ENCODE assay signal across 9 cellular contexts in genomic region chr22:37242395-37242918, GRCh38. TPM values are rescaled to one million over a fixed set of nuclear protein-coding genes. Genes with fewer than 3 reads are reported as not detected.
DNase-seq lines count a peak whose midpoint lies in the region; ATAC-seq, FAIRE-seq and TF ChIP-seq lines count a peak whose summit lies in the region.
"Had no signal": no experiment of that assay in that cellular context is flagged by ENCODE, and none has a peak within 500 bp of the region (broad histone marks: within the 10 kb centered on the region; RNA-seq: fewer than 3 reads in every experiment).

No MANE protein-coding gene starts in this region.

- no peak overlapping the region for H3K4me3 ChIP-seq in hepatocyte
- H3K4me3 ChIP-seq: tibial artery had no signal

- no peaks in the 10 kb centered on the region for H3K9me2 ChIP-seq in hepatocyte (replicated peaks; ENCODE audit: insufficient read depth)

- H3K4me1 ChIP-seq in hepatocyte (ENCODE audit: insufficient read depth), result peaks cover 3% of the 10 kb centered on the region
- H3K4me1 ChIP-seq: tibial artery had no signal

- H3K9me3 ChIP-seq in hepatocyte (ENCODE audit: low read depth), result no peaks in the 10 kb centered on the region
- H3K9me3 ChIP-seq: tibial artery had no signal

- no peaks in the 10 kb centered on the region for H4K20me1 ChIP-seq in hepatocyte (ENCODE audit: insufficient read depth, poor library complexity, severe bottlenecking)

- TF ChIP-seq CTCF in hepatocyte (IDR thresholded peaks at IDR 0.05; ENCODE audit: poor library complexity), result no peak

- no peaks in the 10 kb centered on the region for H3K79me2 ChIP-seq in hepatocyte

- H3K36me3 ChIP-seq in hepatocyte (replicated peaks; ENCODE audit: insufficient read depth, low read depth), result no peaks in the 10 kb centered on the region
- H3K36me3 ChIP-seq: tibial artery had no signal

- ATAC-seq in GM18520 (IDR thresholded peaks at IDR 0.05; ENCODE audit: unreplicated experiment), result peak; percentile 57
- peak; percentile 64 for ATAC-seq in HG03045 (IDR thresholded peaks at IDR 0.05; ENCODE audit: unreplicated experiment)

- no peak for FAIRE-seq in HTR-8/SVneo (lab: Jason Lieb, UNC)

- no peak overlapping the region for H3K27ac ChIP-seq in hepatocyte
- H3K27ac ChIP-seq: tibial artery had no signal

- DNase-seq in RKO (ENCODE audit: low spot score), result peak; percentile 50
- DNase-seq in activated T-helper 1 cell treated with anti-CD3 and anti-CD28 coated beads, Interleukin-2, amount 50 U/mL, for 16 hours (ENCODE audit: low read depth in 1 of 2, low spot score in 1 of 2), result peak; percentile 65 to 84
- DNase-seq in hepatocyte (ENCODE audit: low spot score), result peak; percentile 40
- DNase-seq in stimulated activated CD8-positive, alpha-beta memory T cell treated with anti-CD3 and anti-CD28 coated beads, Interleukin-12 subunit alpha, Interleukin-12 subunit beta, amount 100 ng/mL, for 1 hour (ENCODE audit: low read depth), result peak; percentile 83
- DNase-seq in NCI-H1930 (lab: John Stamatoyannopoulos, UW), result no peak
- no peak for DNase-seq in HTR-8/SVneo (ENCODE audit: insufficient read length, low spot score)

- 60% methylated on average over 15 of the region's 16 CpGs for WGBS in hepatocyte (ENCODE audit: low lambda C conversion rate, missing lambda C conversion rate)

- H2AFZ ChIP-seq in hepatocyte, result no peak overlapping the region

- H3K4me2 ChIP-seq in hepatocyte, result no peak overlapping the region

- H3K27me3 ChIP-seq in hepatocyte, result no peaks in the 10 kb centered on the region

RNA-seq across cellular contexts. Expression of gene RAC2, which starts 1.6 kb away (rescaled TPM):
- total RNA-seq in hepatocyte, result 4.7 and 10.5 TPM in 2 replicates
- 9.9 and 11.3 TPM in 2 replicates for polyA plus RNA-seq in hepatocyte

RNA-seq across cellular contexts. Expression of gene SSTR3, which starts 30.2 kb away (rescaled TPM):
- total RNA-seq in hepatocyte, result 1.3 and 2.8 TPM in 2 replicates
- 0.47 and 0.97 TPM in 2 replicates for polyA plus RNA-seq in hepatocyte

RNA-seq across cellular contexts. Expression of gene CYTH4, which starts 39.9 kb away (rescaled TPM):
- total RNA-seq in hepatocyte, result 0.57 and 0.96 TPM in 2 replicates
- 0.24 and 0.94 TPM in 2 replicates for polyA plus RNA-seq in hepatocyte

RNA-seq across cellular contexts. Expression of gene C1QTNF6, which starts 54.4 kb away (rescaled TPM):
- total RNA-seq in hepatocyte, result 17.9 and 23.6 TPM in 2 replicates
- polyA plus RNA-seq in hepatocyte, result 29.7 and 39.1 TPM in 2 replicates

Comparison
In these comparisons a context has a peak if more than half of its experiments do, and no peak if none do; other contexts are left out.
1. DNase-seq: peak in RKO (single experiment), activated T-helper 1 cell treated with anti-CD3 and anti-CD28 coated beads, Interleukin-2, amount 50 U/mL, for 16 hours (2 of 2), hepatocyte (single experiment) and stimulated activated CD8-positive, alpha-beta memory T cell treated with anti-CD3 and anti-CD28 coated beads, Interleukin-12 subunit alpha, Interleukin-12 subunit beta, amount 100 ng/mL, for 1 hour (single experiment); none in NCI-H1930 (0 of 2) and HTR-8/SVneo (single experiment).